ENCODE assay signal across 8 cellular contexts in the genomic region with DNA sequence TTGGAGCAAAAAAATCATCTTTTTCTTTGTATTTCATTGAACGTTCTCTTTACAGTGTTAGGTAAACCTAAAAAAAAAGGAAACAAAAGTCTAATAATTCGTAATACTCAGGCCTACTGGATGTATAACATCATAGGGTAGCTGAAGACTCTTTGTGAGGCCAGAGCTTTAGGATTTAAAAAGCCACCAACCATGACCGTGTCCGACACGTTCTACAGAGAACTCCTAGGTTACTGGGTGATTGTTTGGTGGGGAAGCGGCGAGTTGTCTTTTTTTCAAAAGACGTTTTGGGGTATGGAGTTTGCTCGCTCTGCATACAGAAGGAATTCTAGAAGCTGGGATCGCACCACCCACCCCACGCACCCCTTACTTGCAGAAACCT. TPM values are rescaled to one million over a fixed set of nuclear protein-coding genes. Genes with fewer than 3 reads are reported as not detected.
DNase-seq lines count a peak whose midpoint lies in the region; ATAC-seq and TF ChIP-seq lines count a peak whose summit lies in the region.

No MANE protein-coding gene starts in this region.

- H3K4me3 ChIP-seq in OCI-LY1 (ENCODE audit: low read depth, low read length, poor library complexity, severe bottlenecking) (peak overlapping the region; percentile 77), endocrine pancreas (ENCODE audit: control insufficient read depth, insufficient read depth, low read length) (peak overlapping the region; percentile 86)

- H3K27me3 ChIP-seq in OCI-LY1 (ENCODE audit: insufficient read depth, low read length) (no peaks in the 10 kb centered on the region), endocrine pancreas (ENCODE audit: control insufficient read depth, insufficient read depth, low read length) (no peaks in the 10 kb centered on the region)

- H3K9ac ChIP-seq in OCI-LY1 (ENCODE audit: low read length) (peak overlapping the region; percentile 95), endocrine pancreas (ENCODE audit: control insufficient read depth, insufficient read depth, low read length) (peak overlapping the region; percentile 60)

- H3K9me3 Mint-ChIP-seq in naive thymus-derived CD8-positive, alpha-beta T cell = no peaks in the 10 kb centered on the region

- H4K20me1 ChIP-seq in OCI-LY1 (ENCODE audit: insufficient read depth, low read length) = peaks cover 4% of the 10 kb centered on the region; the same call in 1 of the 2 replicates

- DNase-seq in SKM-1 treated with dmso at 0.1 percent for 144 hours (lab: John Stamatoyannopoulos, UW; ENCODE audit: unreplicated experiment) (peak; percentile 65), SKM-1 (lab: John Stamatoyannopoulos, UW; ENCODE audit: unreplicated experiment) (no peak), EL (no peak), HuH-7.5 (ENCODE audit: low spot score) (no peak)
- DNase-seq in naive thymus-derived CD8-positive, alpha-beta T cell = no peak

- H3K4me1 Mint-ChIP-seq in naive thymus-derived CD8-positive, alpha-beta T cell = peaks cover 11 to 35% (median 21%) of the 10 kb centered on the region in 4 donors

- H3K79me2 ChIP-seq in OCI-LY1 (ENCODE audit: insufficient read depth, low read length) = peaks cover 38% of the 10 kb centered on the region

- POLR2A ChIA-PET in naive thymus-derived CD8-positive, alpha-beta T cell (lab: Charles Lee) = interaction anchor here (0.7 to 5.9 kb wide), 12 partner anchors 11 to 1088 kb away, joined by 3 to 102 read pairs (median 3); a partner anchor contains a TSS

- H3K4me2 ChIP-seq in OCI-LY1 (ENCODE audit: low read length) = peak overlapping the region; percentile 60

- peak overlapping the region; percentile 58 to 97 (median 84) for H3K4me3 Mint-ChIP-seq in naive thymus-derived CD8-positive, alpha-beta T cell

- peaks cover 35% of the 10 kb centered on the region for H3K36me3 ChIP-seq in OCI-LY1 (ENCODE audit: insufficient read depth, low read length)
- no peaks in the 10 kb centered on the region for H3K36me3 ChIP-seq in endocrine pancreas (ENCODE audit: control insufficient read depth, insufficient read depth, low read length)

- no peak for TF ChIP-seq CTCF in OCI-LY1 (IDR thresholded peaks at IDR 0.05; ENCODE audit: low read length)

- H3K9me3 ChIP-seq in OCI-LY1 (ENCODE audit: low read length) = no peaks in the 10 kb centered on the region
- no peaks in the 10 kb centered on the region for H3K9me3 ChIP-seq in endocrine pancreas (ENCODE audit: control insufficient read depth, low read length)

- no peaks in the 10 kb centered on the region for H3K9me2 ChIP-seq in OCI-LY1 (ENCODE audit: low read depth, low read length)

- H3F3A ChIP-seq in OCI-LY1 (ENCODE audit: insufficient read depth, low read length) = 0 out of 2 replicates have a peak, but pooled peaks cover 6% of the 10 kb centered on the region

- peak overlapping the region; percentile 76 for H3K27ac ChIP-seq in OCI-LY1 (ENCODE audit: low read depth, low read length, poor library complexity, severe bottlenecking)

- peaks cover 0 to 8% (median 8%) of the 10 kb centered on the region in 3 donors for H3K36me3 Mint-ChIP-seq in naive thymus-derived CD8-positive, alpha-beta T cell

- H3K27me3 Mint-ChIP-seq in naive thymus-derived CD8-positive, alpha-beta T cell = no peaks in the 10 kb centered on the region

- H3K4me1 ChIP-seq in OCI-LY1 (ENCODE audit: insufficient read depth, low read length, severe bottlenecking) (peaks cover 33% of the 10 kb centered on the region), endocrine pancreas (ENCODE audit: control insufficient read depth, insufficient read depth, low read length) (peaks cover 7% of the 10 kb centered on the region)

- peak overlapping the region; percentile 75 to 98 (median 92) for H3K27ac Mint-ChIP-seq in naive thymus-derived CD8-positive, alpha-beta T cell

- peak in 1 of 2 donors; percentile 11 for ATAC-seq in naive thymus-derived CD8-positive, alpha-beta T cell
- no peak for ATAC-seq in GM18909 (IDR thresholded peaks at IDR 0.05; ENCODE audit: poor library complexity, unreplicated experiment)

- H2AFZ ChIP-seq in OCI-LY1 (ENCODE audit: low read length) = peak overlapping the region; percentile 16; the same call in 1 of the 2 replicates

RNA-seq across cellular contexts. Expression of a gene that starts 0.6 kb away (rescaled TPM):
- 100 to 1,000 TPM; 163 TPM for total RNA-seq in naive thymus-derived CD8-positive, alpha-beta T cell
- 10 to 100 TPM; 42.0 to 82.5 (median 57.1) TPM for polyA plus RNA-seq in naive thymus-derived CD8-positive, alpha-beta T cell

RNA-seq across cellular contexts. Expression of a gene that starts 54.5 kb away (rescaled TPM):
- total RNA-seq in naive thymus-derived CD8-positive, alpha-beta T cell = 10 to 100 TPM; 78.1 to 92.8 TPM
- 10 to 100 TPM; 25.2 to 56.7 (median 41.9) TPM for polyA plus RNA-seq in naive thymus-derived CD8-positive, alpha-beta T cell
